ENCODE assay signal across 18 cellular contexts in the genomic region with DNA sequence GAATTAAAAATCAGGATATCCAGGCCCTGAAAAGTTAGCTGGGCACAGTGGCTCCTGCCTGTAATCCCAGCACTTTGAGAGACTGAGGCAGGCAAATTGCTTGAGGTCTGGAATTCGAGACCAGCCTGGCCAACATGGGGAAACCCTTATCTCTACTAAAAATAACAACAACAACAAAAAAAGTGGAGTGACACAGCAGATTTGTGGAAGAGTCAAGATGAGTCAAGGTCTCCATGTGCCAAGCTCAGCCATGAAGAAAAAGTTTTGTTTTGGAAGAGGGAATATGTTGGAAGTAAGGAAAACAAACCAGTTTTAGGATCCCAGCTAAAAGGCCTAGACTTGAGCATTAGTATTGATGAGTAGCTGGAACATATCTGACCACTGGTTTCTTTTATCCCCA. TPM values are rescaled to one million over a fixed set of nuclear protein-coding genes. Genes with fewer than 3 reads are reported as not detected.
DNase-seq lines count a peak whose midpoint lies in the region; ATAC-seq and TF ChIP-seq lines count a peak whose summit lies in the region.
"Had no signal": no experiment of that assay in that cellular context is flagged by ENCODE, and none has a peak within 500 bp of the region (broad histone marks: within the 10 kb centered on the region; RNA-seq: fewer than 3 reads in every experiment).

No MANE protein-coding gene starts in this region.

- peak overlapping the region; percentile 16 for H3K27ac Mint-ChIP-seq in activated T-cell treated with anti-CD3 and anti-CD28 coated beads, Interleukin-2, amount 50 U/mL, for 24 hours
- peak overlapping the region; percentile 1 for H3K27ac Mint-ChIP-seq in stimulated activated effector memory CD8-positive, alpha-beta T cell treated with anti-CD3 and anti-CD28 coated beads, Interleukin-12 subunit alpha, Interleukin-12 subunit beta, amount 100 ng/mL, for 72 hours
- H3K27ac Mint-ChIP-seq: activated CD4-positive, alpha-beta T cell treated with anti-CD3 and anti-CD28 coated beads for 36 hours; activated naive CD8-positive, alpha-beta T cell treated with anti-CD3 and anti-CD28 coated beads, Interleukin-2, amount 10 ng/mL, durations not matched to agents 7 days and 5 days had no signal

- H3K36me3 ChIP-seq in fibroblast of lung (ENCODE audit: control insufficient read depth, insufficient read depth, low read length) (no peaks in the 10 kb centered on the region), Peyer's patch (peaks cover 0 to 12% (median 0%) of the 10 kb centered on the region in 3 donors)

- H3K27ac ChIP-seq in fibroblast of lung (ENCODE audit: insufficient read depth, low read length) (peak overlapping the region; percentile 13), Peyer's patch (no peak overlapping the region)

- H3K27me3 Mint-ChIP-seq in activated T-cell treated with anti-CD3 and anti-CD28 coated beads, Interleukin-2, amount 50 U/mL, for 24 hours: no peaks in the 10 kb centered on the region
- H3K27me3 Mint-ChIP-seq in activated T-cell treated with anti-CD3 and anti-CD28 coated beads, Interleukin-2, amount 50 U/mL, for 4 hours (ENCODE audit: low read depth): no peaks in the 10 kb centered on the region
- H3K27me3 Mint-ChIP-seq: activated CD4-positive, alpha-beta T cell treated with anti-CD3 and anti-CD28 coated beads for 36 hours; activated naive CD8-positive, alpha-beta T cell treated with anti-CD3 and anti-CD28 coated beads, Interleukin-2, amount 10 ng/mL, durations not matched to agents 7 days and 5 days had no signal

- no peak overlapping the region for H3K4me3 Mint-ChIP-seq in activated T-cell treated with anti-CD3 and anti-CD28 coated beads, Interleukin-2, amount 50 U/mL, for 24 hours
- no peak overlapping the region for H3K4me3 Mint-ChIP-seq in activated T-cell treated with anti-CD3 and anti-CD28 coated beads, Interleukin-2, amount 50 U/mL, for 4 hours
- no peak overlapping the region for H3K4me3 Mint-ChIP-seq in stimulated activated effector memory CD8-positive, alpha-beta T cell treated with anti-CD3 and anti-CD28 coated beads, Interleukin-12 subunit alpha, Interleukin-12 subunit beta, amount 100 ng/mL, for 72 hours
- H3K4me3 Mint-ChIP-seq: activated CD4-positive, alpha-beta T cell treated with anti-CD3 and anti-CD28 coated beads for 36 hours; activated naive CD8-positive, alpha-beta T cell treated with anti-CD3 and anti-CD28 coated beads, Interleukin-2, amount 10 ng/mL, durations not matched to agents 7 days and 5 days had no signal

- no peaks in the 10 kb centered on the region for H4K20me1 ChIP-seq in fibroblast of lung (ENCODE audit: control insufficient read depth, extremely low read depth, insufficient read depth, low read length)

- H3K9ac ChIP-seq in fibroblast of lung (ENCODE audit: insufficient read depth, low read length): no peak overlapping the region

- H3K9me3 ChIP-seq in fibroblast of lung (ENCODE audit: control insufficient read depth, insufficient read depth, low read depth, low read length) (no peaks in the 10 kb centered on the region), Peyer's patch (no peaks in the 10 kb centered on the region)
- H3K9me3 ChIP-seq: HAP-1, mucosa of descending colon had no signal

- TF ChIP-seq CTCF in fibroblast of lung (conservative IDR thresholded peaks at IDR 0.05 in 1 of 2, IDR thresholded peaks at IDR 0.05 in 1 of 2; ENCODE audit: low read depth in 1 of 2, low read length in 2 of 2): no peak
- no peak for TF ChIP-seq CTCF in Peyer's patch (IDR thresholded peaks at IDR 0.05)

- H3K4me1 ChIP-seq in fibroblast of lung (ENCODE audit: control insufficient read depth, extremely low read depth, insufficient read depth, low read length) (no peaks in the 10 kb centered on the region), Peyer's patch (no peaks in the 10 kb centered on the region)
- H3K4me1 ChIP-seq: HAP-1 had no signal

- H3K4me1 Mint-ChIP-seq in activated T-cell treated with anti-CD3 and anti-CD28 coated beads, Interleukin-2, amount 50 U/mL, for 24 hours (ENCODE audit: low read depth): peaks cover 17% of the 10 kb centered on the region
- peaks cover 6% of the 10 kb centered on the region for H3K4me1 Mint-ChIP-seq in activated T-cell treated with anti-CD3 and anti-CD28 coated beads, Interleukin-2, amount 50 U/mL, for 4 hours (ENCODE audit: low read depth)
- H3K4me1 Mint-ChIP-seq in stimulated activated effector memory CD8-positive, alpha-beta T cell treated with anti-CD3 and anti-CD28 coated beads, Interleukin-12 subunit alpha, Interleukin-12 subunit beta, amount 100 ng/mL, for 72 hours: peaks cover 6% of the 10 kb centered on the region
- H3K4me1 Mint-ChIP-seq: activated CD4-positive, alpha-beta T cell treated with anti-CD3 and anti-CD28 coated beads for 36 hours; activated naive CD8-positive, alpha-beta T cell treated with anti-CD3 and anti-CD28 coated beads, Interleukin-2, amount 10 ng/mL, durations not matched to agents 7 days and 5 days had no signal

- no peak for TF ChIP-seq POLR2A in Peyer's patch (IDR thresholded peaks at IDR 0.05)

- no peaks in the 10 kb centered on the region for H3K9me3 Mint-ChIP-seq in activated T-cell treated with anti-CD3 and anti-CD28 coated beads, Interleukin-2, amount 50 U/mL, for 24 hours
- no peaks in the 10 kb centered on the region for H3K9me3 Mint-ChIP-seq in activated T-cell treated with anti-CD3 and anti-CD28 coated beads, Interleukin-2, amount 50 U/mL, for 4 hours
- no peaks in the 10 kb centered on the region for H3K9me3 Mint-ChIP-seq in stimulated activated effector memory CD8-positive, alpha-beta T cell treated with anti-CD3 and anti-CD28 coated beads, Interleukin-12 subunit alpha, Interleukin-12 subunit beta, amount 100 ng/mL, for 72 hours

- ATAC-seq in activated T-cell treated with anti-CD3 and anti-CD28 coated beads, Interleukin-2, amount 50 U/mL, for 4 hours: no peak
- ATAC-seq in stimulated activated effector memory CD8-positive, alpha-beta T cell treated with anti-CD3 and anti-CD28 coated beads, Interleukin-12 subunit alpha, Interleukin-12 subunit beta, amount 100 ng/mL, for 72 hours: no peak
- ATAC-seq in HG03039 (IDR thresholded peaks at IDR 0.05; ENCODE audit: unreplicated experiment): no peak
- ATAC-seq: activated CD4-positive, alpha-beta T cell treated with anti-CD3 and anti-CD28 coated beads for 36 hours; mucosa of descending colon had no signal

- no peak overlapping the region for H3K4me3 ChIP-seq in fibroblast of lung (replicated peaks in 1 of 4; ENCODE audit: control extremely low read depth in 1 of 4, insufficient read depth in 1 of 4, low read depth in 3 of 4, low read length in 4 of 4)
- H3K4me3 ChIP-seq in Peyer's patch: no peak overlapping the region
- H3K4me3 ChIP-seq: HAP-1, mucosa of descending colon had no signal

- H3K27me3 ChIP-seq in fibroblast of lung (ENCODE audit: control insufficient read depth, insufficient read depth, low read length): no peaks in the 10 kb centered on the region
- no peaks in the 10 kb centered on the region for H3K27me3 ChIP-seq in Peyer's patch

- no peak overlapping the region for H2AFZ ChIP-seq in fibroblast of lung (ENCODE audit: low read length)

- peaks cover 76% of the 10 kb centered on the region for H3K36me3 Mint-ChIP-seq in activated T-cell treated with anti-CD3 and anti-CD28 coated beads, Interleukin-2, amount 50 U/mL, for 24 hours (ENCODE audit: low read depth)
- peaks cover 46% of the 10 kb centered on the region for H3K36me3 Mint-ChIP-seq in activated T-cell treated with anti-CD3 and anti-CD28 coated beads, Interleukin-2, amount 50 U/mL, for 4 hours (ENCODE audit: insufficient read depth)
- peaks cover 22% of the 10 kb centered on the region for H3K36me3 Mint-ChIP-seq in stimulated activated effector memory CD8-positive, alpha-beta T cell treated with anti-CD3 and anti-CD28 coated beads, Interleukin-12 subunit alpha, Interleukin-12 subunit beta, amount 100 ng/mL, for 72 hours

- H3K4me2 ChIP-seq in fibroblast of lung (ENCODE audit: extremely low read depth, insufficient read depth, low read length): no peak overlapping the region

- no peaks in the 10 kb centered on the region for H3K79me2 ChIP-seq in fibroblast of lung (ENCODE audit: control insufficient read depth, insufficient read depth, low read length)

- DNase-seq in activated T-cell treated with anti-CD3 and anti-CD28 coated beads, Interleukin-2, amount 50 U/mL, for 24 hours: no peak
- no peak for DNase-seq in activated T-cell treated with anti-CD3 and anti-CD28 coated beads, Interleukin-2, amount 50 U/mL, for 4 hours
- DNase-seq in RPMI7951 (ENCODE audit: low read depth) (peak; percentile 47), fibroblast of lung (ENCODE audit: low read depth in 2 of 2) (peak; percentile 20 to 25), KG1 (lab: John Stamatoyannopoulos, UW) (no peak), Peyer's patch (no peak)
- no peak for DNase-seq in stimulated activated effector memory CD8-positive, alpha-beta T cell treated with anti-CD3 and anti-CD28 coated beads, Interleukin-12 subunit alpha, Interleukin-12 subunit beta, amount 100 ng/mL, for 72 hours (ENCODE audit: low spot score in 2 of 2)
- DNase-seq: activated CD4-positive, alpha-beta T cell treated with anti-CD3 and anti-CD28 coated beads for 36 hours; activated naive CD8-positive, alpha-beta T cell treated with anti-CD3 and anti-CD28 coated beads, Interleukin-2, amount 10 ng/mL, durations not matched to agents 7 days and 5 days; COR-L47; GF-D8; mucosa of descending colon; NCI-H1417; NCI-H2171 treated with DMSO at 0.1 percent for 48 hours; stimulated activated CD4-positive, alpha-beta T cell treated with anti-CD3 and anti-CD28 coated beads, Interleukin-4, amount 100 ng/mL, for 24 hours; trophoblast cell had no signal

RNA-seq across cellular contexts. Expression of a gene that starts 14.7 kb away (rescaled TPM):
- under 1 TPM; 0.38 to 0.90 (median 0.38) TPM for total RNA-seq in activated T-cell treated with anti-CD3 and anti-CD28 coated beads, Interleukin-2, amount 50 U/mL, for 4 hours
- 0.12 and 0.59 TPM in 2 replicates for total RNA-seq in RPMI7951 (2014; rRNA removed; shearing (Covaris generic))
- total RNA-seq in fibroblast of lung (0.51 and 1.3 TPM in 2 replicates), Peyer's patch (1 to 10 TPM; 1.1 to 5.0 (median 2.5) TPM)
- polyA plus RNA-seq in fibroblast of lung: 0.17 and 0.34 TPM in 2 replicates
- 0.22 TPM in 2 replicates for polyA plus RNA-seq in fibroblast of lung (2012)
- not detected in 2 replicates for polyA minus RNA-seq in fibroblast of lung (ENCODE audit: low replicate concordance)

Comparison
In these comparisons a context has a peak if more than half of its experiments do, and no peak if none do; other contexts are left out.
1. DNase-seq: peak in RPMI7951 (single experiment) and fibroblast of lung (2 of 2); none in activated T-cell treated with anti-CD3 and anti-CD28 coated beads, Interleukin-2, amount 50 U/mL, for 24 hours (single experiment), activated T-cell treated with anti-CD3 and anti-CD28 coated beads, Interleukin-2, amount 50 U/mL, for 4 hours (single experiment), stimulated activated effector memory CD8-positive, alpha-beta T cell treated with anti-CD3 and anti-CD28 coated beads, Interleukin-12 subunit alpha, Interleukin-12 subunit beta, amount 100 ng/mL, for 72 hours (0 of 2), KG1 (single experiment) and Peyer's patch (0 of 3).